Comparison of ENCODE assay signal across 29 cellular contexts in genomic region chrX:81996166-81996565, GRCh38.
"Had no signal": no experiment of that assay in that cellular context is flagged by ENCODE, and none has a peak within 500 bp of the region (broad histone marks: within the 10 kb centered on the region; RNA-seq: fewer than 3 reads in every experiment).

No MANE protein-coding gene starts in this region.

- H3K4me3 ChIP-seq: pancreas, psoas muscle, right lobe of liver, sigmoid colon, stomach, thoracic aorta, thyroid gland, tibial nerve, upper lobe of left lung, vagina had no signal

- H3K4me3 Mint-ChIP-seq: naive thymus-derived CD8-positive, alpha-beta T cell; natural killer cell treated with Interleukin-12 subunit alpha and Interleukin-12 subunit beta and Interleukin-15 and Interleukin-18, amount 100 ng/mL, for 72 hours; nephron progenitor cell; neural crest cell; stimulated activated effector memory CD8-positive, alpha-beta T cell treated with anti-CD3 and anti-CD28 coated beads, Interleukin-12 subunit alpha, Interleukin-12 subunit beta, amount 100 ng/mL, for 72 hours; stimulated activated naive B cell treated with anti-CD40 and anti-IgM and Interleukin-4, amounts not matched to agents 10 μg/mL and 1 μg/mL and 100 μg/mL, for 72 hours; stimulated activated naive CD8-positive, alpha-beta T cell treated with anti-CD3 and anti-CD28 coated beads, Interleukin-15, Interleukin-2, amounts not matched to agents 100 ng/mL and 50 ng/mL, for 24 hours had no signal

- DNase-seq: naive thymus-derived CD8-positive, alpha-beta T cell; nephron progenitor cell; nucleus accumbens; pancreas; right lobe of liver; sigmoid colon; small intestine; stimulated activated CD4-positive, alpha-beta T cell treated with anti-CD3 and anti-CD28 coated beads, Interleukin-15, amount 100 ng/mL, for 24 hours; stimulated activated CD4-positive, alpha-beta T cell treated with anti-CD3 and anti-CD28 coated beads, Interleukin-2, amount 100 ng/mL, for 24 hours; stimulated activated CD4-positive, alpha-beta T cell treated with anti-CD3 and anti-CD28 coated beads, Interleukin-2, amount 100 ng/mL, for 48 hours; stimulated activated CD4-positive, alpha-beta T cell treated with anti-CD3 and anti-CD28 coated beads, Interleukin-4, amount 100 ng/mL, for 24 hours; stimulated activated naive B cell treated with anti-CD40 and anti-IgM and Interleukin-4, amounts not matched to agents 10 μg/mL and 1 μg/mL and 100 μg/mL, for 72 hours; stimulated activated naive CD4-positive, alpha-beta T cell treated with Interleukin-2 at 50 U/mL for 16 hours; stomach; thyroid gland; trophoblast cell; upper lobe of left lung had no signal

- ATAC-seq: naive thymus-derived CD8-positive, alpha-beta T cell; natural killer cell treated with Interleukin-12 subunit alpha and Interleukin-12 subunit beta and Interleukin-15 and Interleukin-18, amount 100 ng/mL, for 72 hours; pancreas; psoas muscle; right cardiac atrium; right lobe of liver; stimulated activated effector memory CD8-positive, alpha-beta T cell treated with anti-CD3 and anti-CD28 coated beads, Interleukin-12 subunit alpha, Interleukin-12 subunit beta, amount 100 ng/mL, for 72 hours; stimulated activated naive B cell treated with anti-CD40 and anti-IgM and Interleukin-4, amounts not matched to agents 10 μg/mL and 1 μg/mL and 100 μg/mL, for 72 hours had no signal

- H3K36me3 ChIP-seq: neutrophil, pancreas, right lobe of liver, sigmoid colon, stomach, thoracic aorta, thyroid gland, tibial nerve, upper lobe of left lung, vagina had no signal

- H3K4me1 Mint-ChIP-seq: naive thymus-derived CD8-positive, alpha-beta T cell; nephron progenitor cell; neural crest cell; stimulated activated effector memory CD8-positive, alpha-beta T cell treated with anti-CD3 and anti-CD28 coated beads, Interleukin-12 subunit alpha, Interleukin-12 subunit beta, amount 100 ng/mL, for 72 hours; stimulated activated naive B cell treated with anti-CD40 and anti-IgM and Interleukin-4, amounts not matched to agents 10 μg/mL and 1 μg/mL and 100 μg/mL, for 72 hours had no signal

- H3K4me1 ChIP-seq: pancreas, psoas muscle, right lobe of liver, sigmoid colon, stomach, thyroid gland, tibial nerve, upper lobe of left lung, vagina had no signal

- FAIRE-seq: pancreas, small intestine, urothelium cell line had no signal

- H3K27ac Mint-ChIP-seq: naive thymus-derived CD8-positive, alpha-beta T cell; natural killer cell treated with Interleukin-12 subunit alpha and Interleukin-12 subunit beta and Interleukin-15 and Interleukin-18, amount 100 ng/mL, for 72 hours; nephron progenitor cell; progenitor cell of endocrine pancreas; stimulated activated effector memory CD8-positive, alpha-beta T cell treated with anti-CD3 and anti-CD28 coated beads, Interleukin-12 subunit alpha, Interleukin-12 subunit beta, amount 100 ng/mL, for 72 hours; stimulated activated naive B cell treated with anti-CD40 and anti-IgM and Interleukin-4, amounts not matched to agents 10 μg/mL and 1 μg/mL and 100 μg/mL, for 72 hours; stimulated activated naive CD8-positive, alpha-beta T cell treated with anti-CD3 and anti-CD28 coated beads, Interleukin-15, Interleukin-2, amounts not matched to agents 100 ng/mL and 50 ng/mL, for 24 hours had no signal

- H3K27me3 ChIP-seq: neutrophil, right lobe of liver, sigmoid colon, stomach, thyroid gland, tibial nerve, upper lobe of left lung, vagina had no signal

- H3K36me3 Mint-ChIP-seq: natural killer cell treated with Interleukin-12 subunit alpha and Interleukin-12 subunit beta and Interleukin-15 and Interleukin-18, amount 100 ng/mL, for 72 hours; stimulated activated effector memory CD8-positive, alpha-beta T cell treated with anti-CD3 and anti-CD28 coated beads, Interleukin-12 subunit alpha, Interleukin-12 subunit beta, amount 100 ng/mL, for 72 hours; stimulated activated naive B cell treated with anti-CD40 and anti-IgM and Interleukin-4, amounts not matched to agents 10 μg/mL and 1 μg/mL and 100 μg/mL, for 72 hours had no signal

- H3K9me3 ChIP-seq: neutrophil, pancreas, sigmoid colon, thoracic aorta, thyroid gland, vagina had no signal

- H3K27ac ChIP-seq: neutrophil, pancreas, psoas muscle, right lobe of liver, sigmoid colon, stomach, thoracic aorta, thyroid gland, tibial nerve, upper lobe of left lung, vagina had no signal

- H3K27me3 Mint-ChIP-seq: naive thymus-derived CD8-positive, alpha-beta T cell; progenitor cell of endocrine pancreas; stimulated activated naive B cell treated with anti-CD40 and anti-IgM and Interleukin-4, amounts not matched to agents 10 μg/mL and 1 μg/mL and 100 μg/mL, for 72 hours; stimulated activated naive CD8-positive, alpha-beta T cell treated with anti-CD3 and anti-CD28 coated beads, Interleukin-15, Interleukin-2, amounts not matched to agents 100 ng/mL and 50 ng/mL, for 24 hours had no signal
